ENCODE assay signal across 7 cellular contexts in genomic region chr6:36840471-36841461, GRCh38. TPM values are rescaled to one million over a fixed set of nuclear protein-coding genes. Genes with fewer than 3 reads are reported as not detected.
DNase-seq lines count a peak whose midpoint lies in the region; ATAC-seq and TF ChIP-seq lines count a peak whose summit lies in the region.

No MANE protein-coding gene starts in this region.

- peaks cover 11% of the 10 kb centered on the region for H3K4me1 Mint-ChIP-seq in stimulated activated effector memory CD8-positive, alpha-beta T cell treated with anti-CD3 and anti-CD28 coated beads, Interleukin-12 subunit alpha, Interleukin-12 subunit beta, amount 100 ng/mL, for 72 hours

- no peaks in the 10 kb centered on the region for H3K36me3 Mint-ChIP-seq in stimulated activated effector memory CD8-positive, alpha-beta T cell treated with anti-CD3 and anti-CD28 coated beads, Interleukin-12 subunit alpha, Interleukin-12 subunit beta, amount 100 ng/mL, for 72 hours

- peak overlapping the region in 3 of 4 donors; percentile 53 to 66 (median 58) for H3K4me3 ChIP-seq in Peyer's patch

- ATAC-seq in stimulated activated effector memory CD8-positive, alpha-beta T cell treated with anti-CD3 and anti-CD28 coated beads, Interleukin-12 subunit alpha, Interleukin-12 subunit beta, amount 100 ng/mL, for 72 hours: peak; percentile 61

- no peak for TF ChIP-seq CTCF in Peyer's patch (IDR thresholded peaks at IDR 0.05)

- DNase-seq in Peyer's patch (no peak), astrocyte of the hippocampus (ENCODE audit: low read depth, low spot score) (peak; percentile 53), iris pigment epithelial cell (ENCODE audit: low read depth) (peak; percentile 16), SIG-M5 treated with dmso at 0.1 percent for 504 hours (lab: John Stamatoyannopoulos, UW; ENCODE audit: unreplicated experiment) (no peak), NCI-H1092 treated with DMSO at 0.1 percent for 48 hours (lab: John Stamatoyannopoulos, UW) (no peak), UCSD-AML1 (lab: John Stamatoyannopoulos, UW; ENCODE audit: unreplicated experiment) (no peak)
- no peak for DNase-seq in stimulated activated effector memory CD8-positive, alpha-beta T cell treated with anti-CD3 and anti-CD28 coated beads, Interleukin-12 subunit alpha, Interleukin-12 subunit beta, amount 100 ng/mL, for 72 hours (ENCODE audit: low spot score in 2 of 2)

- H3K4me1 ChIP-seq in Peyer's patch: peaks cover 4 to 24% (median 11%) of the 10 kb centered on the region in 4 donors

- H3K27me3 ChIP-seq in Peyer's patch: peaks cover 0 to 7% of the 10 kb centered on the region in 2 donors

- H3K36me3 ChIP-seq in Peyer's patch: no peaks in the 10 kb centered on the region

- peak overlapping the region; percentile 67 for H3K4me3 Mint-ChIP-seq in stimulated activated effector memory CD8-positive, alpha-beta T cell treated with anti-CD3 and anti-CD28 coated beads, Interleukin-12 subunit alpha, Interleukin-12 subunit beta, amount 100 ng/mL, for 72 hours

- no peak overlapping the region for H3K27ac Mint-ChIP-seq in stimulated activated effector memory CD8-positive, alpha-beta T cell treated with anti-CD3 and anti-CD28 coated beads, Interleukin-12 subunit alpha, Interleukin-12 subunit beta, amount 100 ng/mL, for 72 hours

- H3K9me3 Mint-ChIP-seq in stimulated activated effector memory CD8-positive, alpha-beta T cell treated with anti-CD3 and anti-CD28 coated beads, Interleukin-12 subunit alpha, Interleukin-12 subunit beta, amount 100 ng/mL, for 72 hours: no peaks in the 10 kb centered on the region

- H3K27ac ChIP-seq in Peyer's patch: no peak overlapping the region

- no peaks in the 10 kb centered on the region for H3K9me3 ChIP-seq in Peyer's patch

- no peak for TF ChIP-seq POLR2A in Peyer's patch (IDR thresholded peaks at IDR 0.05)

RNA-seq across cellular contexts. Expression of gene CPNE5, which starts 1.5 kb away (rescaled TPM):
- total RNA-seq in Peyer's patch: 1 to 10 TPM in 3 of 4 donors, under 1 TPM in 1; 0.35 to 5.8 (median 2.9) TPM

RNA-seq across cellular contexts. Expression of gene PPIL1, which starts 33.8 kb away (rescaled TPM):
- 10 to 100 TPM in 1 of 4 donors, 1 to 10 TPM in 3; 6.0 to 14.0 (median 6.4) TPM for total RNA-seq in Peyer's patch

RNA-seq across cellular contexts. Expression of gene C6orf89, which starts 45.0 kb away (rescaled TPM):
- 10 to 100 TPM; 25.6 to 39.1 (median 28.9) TPM for total RNA-seq in Peyer's patch

Comparison
In these comparisons a context has a peak if more than half of its experiments do, and no peak if none do; other contexts are left out.
1. DNase-seq: peak in astrocyte of the hippocampus (single experiment) and iris pigment epithelial cell (single experiment); none in Peyer's patch (0 of 3), stimulated activated effector memory CD8-positive, alpha-beta T cell treated with anti-CD3 and anti-CD28 coated beads, Interleukin-12 subunit alpha, Interleukin-12 subunit beta, amount 100 ng/mL, for 72 hours (0 of 2), SIG-M5 treated with dmso at 0.1 percent for 504 hours (single experiment), NCI-H1092 treated with DMSO at 0.1 percent for 48 hours (single experiment) and UCSD-AML1 (single experiment).